8 cellular contexts compared by ENCODE assay signal in the genomic region with DNA sequence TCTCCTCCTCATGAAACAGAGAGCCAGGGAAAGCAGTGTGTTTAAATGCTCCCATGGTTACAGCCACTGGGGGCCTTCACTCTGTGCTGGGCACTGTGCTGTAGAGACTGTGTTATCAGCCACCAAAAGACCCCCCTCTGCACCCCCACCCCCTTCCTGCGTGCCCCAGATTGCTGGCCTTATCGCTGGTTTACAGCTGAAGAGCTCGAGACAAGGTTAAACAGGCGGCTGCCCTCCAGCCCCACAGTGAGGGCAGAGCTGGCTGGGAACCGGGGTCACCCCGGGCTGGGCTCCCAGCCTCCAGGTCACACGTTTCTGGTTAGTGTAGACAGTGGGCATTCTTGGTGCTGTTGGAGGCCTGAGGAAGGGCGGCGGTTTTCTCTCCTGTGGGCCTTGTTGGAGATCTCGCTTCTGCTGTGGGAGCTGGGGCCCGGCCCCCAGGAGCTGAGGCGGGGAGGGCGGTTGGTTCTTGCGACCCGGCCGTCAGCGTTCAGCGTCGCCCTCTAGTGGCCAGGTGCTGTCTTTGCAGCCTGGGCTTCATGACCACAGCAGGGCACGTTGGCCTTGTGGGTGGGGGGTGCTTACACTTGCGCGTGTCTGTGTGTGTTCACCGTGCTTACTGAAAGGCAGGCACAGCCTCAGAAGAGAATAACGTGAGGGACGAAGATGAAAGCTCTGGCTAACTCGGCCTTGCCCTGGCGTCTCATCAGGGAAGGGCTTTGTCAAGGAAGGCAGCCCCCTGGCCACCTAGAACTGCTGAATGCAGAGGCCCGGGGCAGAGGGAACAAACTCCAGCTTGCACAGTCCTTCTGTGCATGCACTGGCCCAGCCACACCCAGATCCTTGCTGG. TPM values are rescaled to one million over a fixed set of nuclear protein-coding genes. Genes with fewer than 3 reads are reported as not detected.
DNase-seq lines count a peak whose midpoint lies in the region; ATAC-seq and TF ChIP-seq lines count a peak whose summit lies in the region.

No MANE protein-coding gene starts in this region.

- TF ChIP-seq POLR2A in NB4 (IDR thresholded peaks at IDR 0.05; ENCODE audit: extremely low read depth, insufficient read length) (no peak), stomach (IDR thresholded peaks at IDR 0.05) (no peak)

- POLR2A ChIA-PET in activated CD4-positive, alpha-beta memory T cell treated with anti-CD3 and anti-CD28 coated beads, Interleukin-2, amount 10 ng/mL, durations not matched to agents 7 days and 5 days (lab: Charles Lee), result interaction anchor here (1.0 to 4.5 kb wide), 5 partner anchors 40 to 78 kb away, joined by 3 to 20 read pairs (median 4); partner anchors contain the start of gene TBC1D22A
- POLR2A ChIA-PET in naive thymus-derived CD8-positive, alpha-beta T cell (lab: Charles Lee), result interaction anchor here (0.8 to 4.8 kb wide), 8 partner anchors 12 to 240 kb away, joined by 3 to 77 read pairs (median 8); partner anchors contain the start of gene TBC1D22A

- DNase-seq in NB4 (ENCODE audit: low read depth), result peak; percentile 60
- DNase-seq in activated CD4-positive, alpha-beta memory T cell treated with anti-CD3 and anti-CD28 coated beads, Interleukin-2, amount 10 ng/mL, durations not matched to agents 7 days and 5 days, result peak; percentile 69
- peak; percentile 78 for DNase-seq in ecto neural progenitor cell (ENCODE audit: low spot score)
- DNase-seq in naive thymus-derived CD8-positive, alpha-beta T cell, result peak; percentile 66 to 85 (median 73)
- peak; percentile 72 for DNase-seq in stomach

- no peaks in the 10 kb centered on the region for H3K27me3 Mint-ChIP-seq in activated CD4-positive, alpha-beta memory T cell treated with anti-CD3 and anti-CD28 coated beads, Interleukin-2, amount 10 ng/mL, durations not matched to agents 7 days and 5 days
- H3K27me3 Mint-ChIP-seq in naive thymus-derived CD8-positive, alpha-beta T cell, result no peaks in the 10 kb centered on the region

- no peaks in the 10 kb centered on the region for H3K9me3 ChIP-seq in stomach

- H3K36me3 ChIP-seq in stomach, result peaks cover 28 to 83% (median 57%) of the 10 kb centered on the region in 4 donors

- no peak for TF ChIP-seq EP300 in stomach (IDR thresholded peaks at IDR 0.05)

- CTCF ChIA-PET in activated CD4-positive, alpha-beta memory T cell treated with anti-CD3 and anti-CD28 coated beads, Interleukin-2, amount 10 ng/mL, durations not matched to agents 7 days and 5 days (lab: Charles Lee), result interaction anchor here (0.6 to 10.0 kb wide), 21 partner anchors 8 to 240 kb away, joined by 3 to 178 read pairs (median 4); partner anchors contain the start of gene TBC1D22A

- no peaks in the 10 kb centered on the region for H3K9me3 Mint-ChIP-seq in activated CD4-positive, alpha-beta memory T cell treated with anti-CD3 and anti-CD28 coated beads, Interleukin-2, amount 10 ng/mL, durations not matched to agents 7 days and 5 days
- H3K9me3 Mint-ChIP-seq in naive thymus-derived CD8-positive, alpha-beta T cell, result no peaks in the 10 kb centered on the region

- H3K4me1 Mint-ChIP-seq in activated CD4-positive, alpha-beta memory T cell treated with anti-CD3 and anti-CD28 coated beads, Interleukin-2, amount 10 ng/mL, durations not matched to agents 7 days and 5 days, result peaks cover 28% of the 10 kb centered on the region
- H3K4me1 Mint-ChIP-seq in naive thymus-derived CD8-positive, alpha-beta T cell, result peaks cover 27 to 67% (median 62%) of the 10 kb centered on the region in 4 donors

- TF ChIP-seq CTCF in GM12874 (IDR thresholded peaks at IDR 0.05; ENCODE audit: insufficient read depth, low read depth, low read length) (peak; percentile 99), NB4 (IDR thresholded peaks at IDR 0.05; ENCODE audit: low read depth, low read length) (peak; percentile 90), stomach (IDR thresholded peaks at IDR 0.05) (peak in 5 of 7 experiments; percentile 84 to 96 (median 94))

- H3K36me3 Mint-ChIP-seq in activated CD4-positive, alpha-beta memory T cell treated with anti-CD3 and anti-CD28 coated beads, Interleukin-2, amount 10 ng/mL, durations not matched to agents 7 days and 5 days (ENCODE audit: low read depth), result peaks cover 61% of the 10 kb centered on the region
- peaks cover 0 to 68% (median 13%) of the 10 kb centered on the region in 3 donors for H3K36me3 Mint-ChIP-seq in naive thymus-derived CD8-positive, alpha-beta T cell

- peak overlapping the region; percentile 32 for H3K27ac Mint-ChIP-seq in activated CD4-positive, alpha-beta memory T cell treated with anti-CD3 and anti-CD28 coated beads, Interleukin-2, amount 10 ng/mL, durations not matched to agents 7 days and 5 days
- H3K27ac Mint-ChIP-seq in naive thymus-derived CD8-positive, alpha-beta T cell, result peak overlapping the region; percentile 66 to 93 (median 82)

- ATAC-seq in naive thymus-derived CD8-positive, alpha-beta T cell, result peak; percentile 85 to 89
- no peak for ATAC-seq in HG03159 (IDR thresholded peaks at IDR 0.05; ENCODE audit: unreplicated experiment)
- no peak for ATAC-seq in HG02852 (IDR thresholded peaks at IDR 0.05; ENCODE audit: unreplicated experiment)

- intact Hi-C loops in stomach (cut with DNase I; ENCODE audit: low total_unique reads), result no loop called here

- H3K4me3 ChIP-seq in NB4 (ENCODE audit: low read depth, low read length) (no peak overlapping the region), stomach (peak overlapping the region in 1 of 4 donors; percentile 12)

- H3K4me3 Mint-ChIP-seq in activated CD4-positive, alpha-beta memory T cell treated with anti-CD3 and anti-CD28 coated beads, Interleukin-2, amount 10 ng/mL, durations not matched to agents 7 days and 5 days, result no peak overlapping the region
- H3K4me3 Mint-ChIP-seq in naive thymus-derived CD8-positive, alpha-beta T cell, result peak overlapping the region in 6 of 10 donors; percentile 13 to 59 (median 46)

- H3K27me3 ChIP-seq in stomach, result no peaks in the 10 kb centered on the region

- no peak overlapping the region for H3K27ac ChIP-seq in stomach

- peaks cover 7 to 22% (median 16%) of the 10 kb centered on the region in 4 donors for H3K4me1 ChIP-seq in stomach

- WGBS in stomach, 5 donors, result 18 to 31% (median 21%) methylated on average over 14 to 28 of the region's 28 CpGs

RNA-seq across cellular contexts. Expression of gene TBC1D22A, which starts 40.8 kb away (rescaled TPM):
- total RNA-seq in activated CD4-positive, alpha-beta memory T cell treated with anti-CD3 and anti-CD28 coated beads, Interleukin-2, amount 10 ng/mL, durations not matched to agents 7 days and 5 days, result 10 to 100 TPM; 38.5 to 41.0 TPM
- 10 to 100 TPM; 51.2 to 57.2 TPM for total RNA-seq in naive thymus-derived CD8-positive, alpha-beta T cell
- 10 to 100 TPM; 23.0 to 24.6 (median 23.3) TPM for polyA plus RNA-seq in naive thymus-derived CD8-positive, alpha-beta T cell
- 10 to 100 TPM; 13.8 to 53.1 (median 47.4) TPM for total RNA-seq in stomach
- polyA plus RNA-seq in stomach, result 10 to 100 TPM; 13.3 to 22.1 (median 15.5) TPM

Comparison
In these comparisons a context has a peak if more than half of its experiments do, and no peak if none do; other contexts are left out.
1. ATAC-seq: peak in naive thymus-derived CD8-positive, alpha-beta T cell (2 of 2); none in HG03159 (single experiment) and HG02852 (single experiment).
2. Peak in every context shown above with its lines, with median percentiles within 50 percentile points of each other: CTCF ChIP-seq and DNase-seq.